Comparison of ENCODE assay signal across 8 cellular contexts in genomic region chr4:185394568-185395254, GRCh38. TPM values are rescaled to one million over a fixed set of nuclear protein-coding genes. Genes with fewer than 3 reads are reported as not detected.
DNase-seq lines count a peak whose midpoint lies in the region; ATAC-seq and TF ChIP-seq lines count a peak whose summit lies in the region.

No MANE protein-coding gene starts in this region.

- H3K4me3 ChIP-seq in GM23248: peak overlapping the region; percentile 93
- peak overlapping the region; percentile 44 for H3K4me3 ChIP-seq in fibroblast of mammary gland (ENCODE audit: control insufficient read depth, low read depth, low read length)
- peak overlapping the region; percentile 70 for H3K4me3 ChIP-seq in smooth muscle cell

- H3K9me3 ChIP-seq in GM23248 (ENCODE audit: low read depth) (no peaks in the 10 kb centered on the region), smooth muscle cell (replicated peaks; ENCODE audit: low read depth) (no peaks in the 10 kb centered on the region)

- WGBS in GM23248 (ENCODE audit: low coverage in 1 of 2, low lambda C conversion rate in 2 of 2, missing lambda C conversion rate in 2 of 2), 2 experiments: 22 to 24% methylated on average over 12 of the region's 12 CpGs
- WGBS in smooth muscle cell (ENCODE audit: low lambda C conversion rate): 86% methylated on average over 12 of the region's 12 CpGs

- peak; percentile 73 for DNase-seq in GM23248
- peak; percentile 17 for DNase-seq in SW480 (ENCODE audit: low spot score)
- peak; percentile 56 for DNase-seq in fibroblast of mammary gland (ENCODE audit: low read depth)
- no peak for DNase-seq in smooth muscle cell (lab: John Stamatoyannopoulos, UW; ENCODE audit: unreplicated experiment)
- DNase-seq in putamen (ENCODE audit: low spot score): no peak
- no peak for DNase-seq in SHP77 (lab: John Stamatoyannopoulos, UW)
- DNase-seq in NCI-H524 treated with DMSO at 0.1 percent for 48 hours (lab: John Stamatoyannopoulos, UW): no peak

- peaks cover 27% of the 10 kb centered on the region for H3K4me1 ChIP-seq in GM23248 (ENCODE audit: insufficient read depth)
- peaks cover 25% of the 10 kb centered on the region for H3K4me1 ChIP-seq in smooth muscle cell (ENCODE audit: low read depth)

- H3K27ac ChIP-seq in GM23248: peak overlapping the region; percentile 81
- H3K27ac ChIP-seq in smooth muscle cell (ENCODE audit: low read depth): peak overlapping the region; percentile 94

- H3F3A ChIP-seq in GM23248 (ENCODE audit: insufficient read depth) (peaks cover 23% of the 10 kb centered on the region), smooth muscle cell (ENCODE audit: low read depth) (peaks cover 10% of the 10 kb centered on the region)

- H3K79me2 ChIP-seq in GM23248 (ENCODE audit: insufficient read depth) (no peaks in the 10 kb centered on the region; the same call in 1 of the 2 replicates), smooth muscle cell (ENCODE audit: low read depth) (no peaks in the 10 kb centered on the region)

- H4K20me1 ChIP-seq in GM23248 (ENCODE audit: insufficient read depth) (no peaks in the 10 kb centered on the region), smooth muscle cell (ENCODE audit: low read depth) (no peaks in the 10 kb centered on the region)

- H3K9ac ChIP-seq in GM23248: peak overlapping the region; percentile 84
- no peak overlapping the region for H3K9ac ChIP-seq in smooth muscle cell (ENCODE audit: low read depth)

- no peaks in the 10 kb centered on the region for H3K27me3 ChIP-seq in GM23248 (replicated peaks; ENCODE audit: insufficient read depth)
- H3K27me3 ChIP-seq in smooth muscle cell (ENCODE audit: low read depth): no peaks in the 10 kb centered on the region

- H3K4me2 ChIP-seq in GM23248 (ENCODE audit: unreplicated experiment) (peak overlapping the region; percentile 98), smooth muscle cell (peak overlapping the region; percentile 95)

- no peaks in the 10 kb centered on the region for H3K9me2 ChIP-seq in GM23248 (ENCODE audit: insufficient read depth)

- in situ Hi-C loops in GM23248 (cut with MboI): no loop called here

- H3K36me3 ChIP-seq in GM23248 (ENCODE audit: low read depth): peaks cover 6% of the 10 kb centered on the region; the same call in 1 of the 2 replicates
- H3K36me3 ChIP-seq in smooth muscle cell (ENCODE audit: low read depth): peaks cover 4% of the 10 kb centered on the region

- H2AFZ ChIP-seq in GM23248 (peak overlapping the region; percentile 82), smooth muscle cell (ENCODE audit: low read depth) (no peak overlapping the region)

- TF ChIP-seq CTCF in fibroblast of mammary gland (conservative IDR thresholded peaks at IDR 0.05; ENCODE audit: control insufficient read depth, insufficient read depth, low read depth, low read length) (no peak), smooth muscle cell (IDR thresholded peaks at IDR 0.05; ENCODE audit: borderline replicate concordance, insufficient read depth, poor library complexity, severe bottlenecking) (no peak)

- ATAC-seq in HG02938 (IDR thresholded peaks at IDR 0.05; ENCODE audit: unreplicated experiment): no peak

RNA-seq across cellular contexts. Expression of gene LRP2BP, which starts 1.0 kb away (rescaled TPM):
- total RNA-seq in GM23248 (2014; rRNA removed; shearing (Covaris generic)): 0.13 TPM in 1 of 2 replicates, not detected in the other
- polyA plus RNA-seq in GM23248 (2016; fragmentation: Nextera tagmentation; extraction: Ambion mirVana) (0.67 and 0.76 TPM in 2 replicates), smooth muscle cell (0.48 and 1.3 TPM in 2 replicates)
- 1.4 and 2.4 TPM in 2 replicates for total RNA-seq in smooth muscle cell

RNA-seq across cellular contexts. Expression of gene ANKRD37, which starts 1.9 kb away (rescaled TPM):
- total RNA-seq in GM23248 (2014; rRNA removed; shearing (Covaris generic)): 4.4 and 11.1 TPM in 2 replicates
- polyA plus RNA-seq in GM23248 (2016; fragmentation: Nextera tagmentation; extraction: Ambion mirVana) (17.6 and 19.0 TPM in 2 replicates), smooth muscle cell (15.5 and 19.8 TPM in 2 replicates)
- 10.4 and 17.9 TPM in 2 replicates for total RNA-seq in smooth muscle cell

RNA-seq across cellular contexts. Expression of gene UFSP2, which starts 31.1 kb away (rescaled TPM):
- 25.6 and 27.9 TPM in 2 replicates for total RNA-seq in GM23248 (2014; rRNA removed; shearing (Covaris generic))
- polyA plus RNA-seq in GM23248 (2016; fragmentation: Nextera tagmentation; extraction: Ambion mirVana): 26.8 and 33.0 TPM in 2 replicates
- total RNA-seq in smooth muscle cell: 36.6 and 45.8 TPM in 2 replicates
- 49.7 and 65.0 TPM in 2 replicates for polyA plus RNA-seq in smooth muscle cell

Comparison
In these comparisons a context has a peak if more than half of its experiments do, and no peak if none do; other contexts are left out.
1. DNase-seq: peak in GM23248 (single experiment), SW480 (single experiment) and fibroblast of mammary gland (single experiment); none in smooth muscle cell (single experiment), putamen (single experiment), SHP77 (0 of 2) and NCI-H524 treated with DMSO at 0.1 percent for 48 hours (single experiment).
2. Peak in every context shown above with its lines, with median percentiles within 50 percentile points of each other: H3K4me3 ChIP-seq.